ENCODE assay signal across 18 cellular contexts in the genomic region with DNA sequence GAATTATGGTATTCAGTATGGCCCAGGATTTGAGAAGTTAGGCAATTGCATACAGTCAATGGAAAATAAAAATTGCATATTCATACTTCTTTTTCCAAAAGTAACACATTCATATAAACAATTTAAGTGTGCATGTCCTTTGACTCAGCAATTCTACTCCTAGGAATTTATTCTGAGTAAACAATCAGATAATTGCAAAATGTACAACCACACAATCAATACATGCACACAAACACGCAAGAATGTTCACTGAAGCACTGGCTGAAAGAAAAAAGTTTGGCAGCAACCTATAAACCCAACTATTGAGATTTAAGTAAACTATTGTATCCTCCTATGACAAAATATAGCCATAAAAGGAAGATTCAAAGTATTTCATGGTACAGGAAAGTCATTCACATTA. TPM values are rescaled to one million over a fixed set of nuclear protein-coding genes. Genes with fewer than 3 reads are reported as not detected.
A peak's percentile ranks its signal among the peaks of the same experiment; 100 is the strongest.
DNase-seq lines count a peak whose midpoint lies in the region; ATAC-seq and TF ChIP-seq lines count a peak whose summit lies in the region.
"Had no signal": no experiment of that assay in that cellular context is flagged by ENCODE, and none has a peak within 500 bp of the region (broad histone marks: within the 10 kb centered on the region; RNA-seq: fewer than 3 reads in every experiment).

No MANE protein-coding gene starts in this region.

- no peak overlapping the region for H3K27ac Mint-ChIP-seq in mesothelial cell of epicardium
- H3K27ac Mint-ChIP-seq in T-helper 17 cell, result no peak overlapping the region
- H3K27ac Mint-ChIP-seq: activated CD4-positive, alpha-beta memory T cell treated with anti-CD3 and anti-CD28 coated beads for 36 hours; activated T-helper 1 cell treated with anti-CD3 and anti-CD28 coated beads, Interleukin-12 subunit alpha, Interleukin-12 subunit beta, Interleukin-2, Interleukin-4 antibody, amounts not matched to agents 30 ng/mL and 10 ng/mL and 1 ng/mL, durations not matched to agents 14 hours and 24 hours and 36 hours; IgD-negative memory B cell; stimulated activated effector memory CD8-positive, alpha-beta T cell treated with anti-CD3 and anti-CD28 coated beads, Interleukin-12 subunit alpha, Interleukin-12 subunit beta, amount 100 ng/mL, for 72 hours had no signal

- no peak for ATAC-seq in T-helper 17 cell
- ATAC-seq: stimulated activated effector memory CD8-positive, alpha-beta T cell treated with anti-CD3 and anti-CD28 coated beads, Interleukin-12 subunit alpha, Interleukin-12 subunit beta, amount 100 ng/mL, for 72 hours had no signal

- H3K4me1 Mint-ChIP-seq in mesothelial cell of epicardium (peaks cover 23% of the 10 kb centered on the region), T-helper 17 cell (peaks cover 13% of the 10 kb centered on the region)

- H3K4me3 ChIP-seq in LNCaP clone FGC (ENCODE audit: low read depth, low read length) (peak overlapping the region; percentile 88), epithelial cell of esophagus (ENCODE audit: low read length) (peak overlapping the region; percentile 87)
- H3K4me3 ChIP-seq: SJSA1 had no signal

- H3K36me3 Mint-ChIP-seq in mesothelial cell of epicardium (peaks cover 11% of the 10 kb centered on the region), T-helper 17 cell (ENCODE audit: low read depth) (peaks cover 5% of the 10 kb centered on the region)
- H3K36me3 Mint-ChIP-seq: activated CD4-positive, alpha-beta memory T cell treated with anti-CD3 and anti-CD28 coated beads for 36 hours; IgD-negative memory B cell; stimulated activated effector memory CD8-positive, alpha-beta T cell treated with anti-CD3 and anti-CD28 coated beads, Interleukin-12 subunit alpha, Interleukin-12 subunit beta, amount 100 ng/mL, for 72 hours had no signal

- H3K4me3 Mint-ChIP-seq in mesothelial cell of epicardium (peak overlapping the region; percentile 99), T-helper 17 cell (no peak overlapping the region)
- H3K4me3 Mint-ChIP-seq: activated CD4-positive, alpha-beta memory T cell treated with anti-CD3 and anti-CD28 coated beads for 36 hours; activated T-helper 1 cell treated with anti-CD3 and anti-CD28 coated beads, Interleukin-12 subunit alpha, Interleukin-12 subunit beta, Interleukin-2, Interleukin-4 antibody, amounts not matched to agents 30 ng/mL and 10 ng/mL and 1 ng/mL, durations not matched to agents 14 hours and 24 hours and 36 hours; stimulated activated effector memory CD8-positive, alpha-beta T cell treated with anti-CD3 and anti-CD28 coated beads, Interleukin-12 subunit alpha, Interleukin-12 subunit beta, amount 100 ng/mL, for 72 hours had no signal

- peak overlapping the region; percentile 80 for H3K27ac ChIP-seq in 22Rv1
- H3K27ac ChIP-seq: SJSA1 had no signal

- no peak for TF ChIP-seq CTCF in 22Rv1 (IDR thresholded peaks at IDR 0.05)
- no peak for TF ChIP-seq CTCF in LNCaP clone FGC (IDR thresholded peaks at IDR 0.05; ENCODE audit: control insufficient read depth, extremely low read depth, insufficient read depth)
- TF ChIP-seq CTCF in epithelial cell of esophagus (IDR thresholded peaks at IDR 0.05; ENCODE audit: insufficient read depth, low read depth, low read length, missing control alignments), result no peak
- no peak for TF ChIP-seq CTCF in mesothelial cell of epicardium (IDR thresholded peaks at IDR 0.05; ENCODE audit: unreplicated experiment)

- peaks cover 21% of the 10 kb centered on the region for H3K27me3 Mint-ChIP-seq in mesothelial cell of epicardium (ENCODE audit: low read depth)
- H3K27me3 Mint-ChIP-seq in T-helper 17 cell, result peaks cover 50% of the 10 kb centered on the region

- no peaks in the 10 kb centered on the region for H3K9me3 ChIP-seq in T-helper 17 cell (ENCODE audit: control insufficient read depth, low read length, poor library complexity, severe bottlenecking)
- H3K9me3 ChIP-seq: sigmoid colon, SJSA1 had no signal

- DNase-seq in LNCaP clone FGC (ENCODE audit: low read depth) (no peak), epithelial cell of esophagus (ENCODE audit: low read depth) (peak; percentile 5), mesothelial cell of epicardium (ENCODE audit: low spot score in 2 of 2, unreplicated experiment in 2 of 2) (no peak), NCI-H510A treated with DMSO at 0.1 percent for 48 hours (lab: John Stamatoyannopoulos, UW) (no peak), T-helper 17 cell (no peak), iPS-NIHi7 (ENCODE audit: extremely low spot score) (no peak)
- DNase-seq in activated CD4-positive, CD25-positive, alpha-beta regulatory T cell treated with anti-CD3 and anti-CD28 coated beads, Interleukin-2, amount 50 U/mL, for 72 hours, result no peak
- DNase-seq: ACHN; activated CD4-positive, alpha-beta memory T cell treated with anti-CD3 and anti-CD28 coated beads for 36 hours; cortex of kidney; NK-92 treated with Interleukin-12 subunit alpha and Interleukin-12 subunit beta, amount 100 ng/mL, for 24 hours; sigmoid colon; stimulated activated CD4-positive, alpha-beta T cell treated with anti-CD3 and anti-CD28 coated beads, Interleukin-4, amount 100 ng/mL, for 4 hours had no signal

- peaks cover 10% of the 10 kb centered on the region for H3K9me3 Mint-ChIP-seq in mesothelial cell of epicardium
- H3K9me3 Mint-ChIP-seq: activated CD4-positive, alpha-beta memory T cell treated with anti-CD3 and anti-CD28 coated beads for 36 hours; activated T-helper 1 cell treated with anti-CD3 and anti-CD28 coated beads, Interleukin-12 subunit alpha, Interleukin-12 subunit beta, Interleukin-2, Interleukin-4 antibody, amounts not matched to agents 30 ng/mL and 10 ng/mL and 1 ng/mL, durations not matched to agents 14 hours and 24 hours and 36 hours; stimulated activated effector memory CD8-positive, alpha-beta T cell treated with anti-CD3 and anti-CD28 coated beads, Interleukin-12 subunit alpha, Interleukin-12 subunit beta, amount 100 ng/mL, for 72 hours had no signal

RNA-seq across cellular contexts. Expression of a gene that starts 1.6 kb away (rescaled TPM):
- 6.1 to 6.9 TPM (median 6.3 TPM) in 3 replicates for total RNA-seq in mesothelial cell of epicardium
- total RNA-seq in T-helper 17 cell, result not detected
- total RNA-seq: activated CD4-positive, alpha-beta memory T cell treated with anti-CD3 and anti-CD28 coated beads for 36 hours; activated T-helper 1 cell treated with anti-CD3 and anti-CD28 coated beads, Interleukin-12 subunit alpha, Interleukin-12 subunit beta, Interleukin-2, Interleukin-4 antibody, amounts not matched to agents 30 ng/mL and 10 ng/mL and 1 ng/mL, durations not matched to agents 14 hours and 24 hours and 36 hours had no signal

RNA-seq across cellular contexts. Expression of a gene that starts 1.8 kb away (rescaled TPM):
- total RNA-seq in mesothelial cell of epicardium (33.8 to 40.5 TPM (median 34.6 TPM) in 3 replicates), T-helper 17 cell (1 to 10 TPM in 1 of 2 donors, not detected in 1; 1.6 TPM)
- total RNA-seq: activated T-helper 1 cell treated with anti-CD3 and anti-CD28 coated beads, Interleukin-12 subunit alpha, Interleukin-12 subunit beta, Interleukin-2, Interleukin-4 antibody, amounts not matched to agents 30 ng/mL and 10 ng/mL and 1 ng/mL, durations not matched to agents 14 hours and 24 hours and 36 hours had no signal

RNA-seq across cellular contexts. Expression of a gene that starts 36.7 kb away (rescaled TPM):
- total RNA-seq in mesothelial cell of epicardium, result 0.24 to 0.51 TPM (median 0.43 TPM) in 3 replicates
- not detected for total RNA-seq in T-helper 17 cell
- total RNA-seq: activated CD4-positive, alpha-beta memory T cell treated with anti-CD3 and anti-CD28 coated beads for 36 hours; activated T-helper 1 cell treated with anti-CD3 and anti-CD28 coated beads, Interleukin-12 subunit alpha, Interleukin-12 subunit beta, Interleukin-2, Interleukin-4 antibody, amounts not matched to agents 30 ng/mL and 10 ng/mL and 1 ng/mL, durations not matched to agents 14 hours and 24 hours and 36 hours; SJSA1 had no signal

Comparison
In these comparisons a context has a peak if more than half of its experiments do, and no peak if none do; other contexts are left out.
1. RNA of a gene that starts 1.8 kb away (total RNA-seq): 33.8 to 40.5 TPM in mesothelial cell of epicardium; 1.6 TPM in T-helper 17 cell; every median in the first group is over 10 times any median in the second.